In the genomic region with DNA sequence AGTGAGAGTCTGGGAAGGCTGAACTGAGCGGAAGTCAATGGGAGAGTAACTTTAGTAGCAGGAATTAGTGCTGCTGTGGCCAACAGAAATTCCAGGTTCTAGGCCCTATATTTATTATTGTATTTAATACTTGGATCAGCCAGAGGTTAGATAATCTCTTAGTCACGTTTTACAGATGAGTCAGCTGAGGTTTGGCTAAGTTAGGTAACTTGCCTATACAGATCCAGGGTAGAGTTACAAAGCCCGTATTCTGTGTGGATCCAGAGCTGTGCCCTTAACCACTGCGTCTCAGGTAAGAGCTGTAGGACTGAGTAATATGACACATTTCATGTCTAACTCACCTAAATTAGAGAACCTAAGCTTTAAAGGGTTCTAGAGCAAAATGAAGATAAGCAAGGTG, we compare ENCODE assay signal across 15 cellular contexts. TPM values are rescaled to one million over a fixed set of nuclear protein-coding genes. Genes with fewer than 3 reads are reported as not detected.
DNase-seq lines count a peak whose midpoint lies in the region; ATAC-seq and TF ChIP-seq lines count a peak whose summit lies in the region.
"Had no signal": no experiment of that assay in that cellular context is flagged by ENCODE, and none has a peak within 500 bp of the region (broad histone marks: within the 10 kb centered on the region; RNA-seq: fewer than 3 reads in every experiment).

No MANE protein-coding gene starts in this region.

- no peak overlapping the region for H3K4me3 ChIP-seq in SJCRH30
- no peak overlapping the region for H3K4me3 ChIP-seq in fibroblast of mammary gland (ENCODE audit: control insufficient read depth, low read depth, low read length)
- no peak overlapping the region for H3K4me3 ChIP-seq in coronary artery
- H3K4me3 ChIP-seq: cardiac muscle cell, tibial nerve had no signal

- peaks cover 6% of the 10 kb centered on the region; the same call in 1 of the 2 replicates for H3K4me1 ChIP-seq in SJCRH30
- H3K4me1 ChIP-seq: tibial nerve had no signal

- peak overlapping the region; percentile 17 for H3K27ac Mint-ChIP-seq in activated naive CD4-positive, alpha-beta T cell treated with anti-CD3 and anti-CD28 coated beads, Interleukin-2, amount 50 U/mL, for 24 hours
- H3K27ac Mint-ChIP-seq in activated naive CD4-positive, alpha-beta T cell treated with anti-CD3 and anti-CD28 coated beads for 36 hours = no peak overlapping the region
- H3K27ac Mint-ChIP-seq: activated CD4-positive, alpha-beta T cell treated with anti-CD3 and anti-CD28 coated beads, Interleukin-2, amount 10 ng/mL, durations not matched to agents 7 days and 5 days; activated T-helper 2 cell treated with anti-CD3 and anti-CD28 coated beads, Interferon-gamma antibody, Interleukin-2, Interleukin-4, amounts not matched to agents 10 μg/mL and 5 μg/mL and 100 μg/mL, durations not matched to agents 14 hours and 24 hours and 36 hours; mesothelial cell of epicardium had no signal

- no peak for DNase-seq in activated naive CD4-positive, alpha-beta T cell treated with anti-CD3 and anti-CD28 coated beads for 36 hours
- DNase-seq in SJCRH30 = peak; percentile 11 to 56
- DNase-seq in fibroblast of mammary gland (ENCODE audit: low read depth) = peak; percentile 75
- no peak for DNase-seq in NCI-H1092 (lab: John Stamatoyannopoulos, UW)
- DNase-seq in coronary artery (ENCODE audit: low spot score) = no peak
- no peak for DNase-seq in left lobe of liver (ENCODE audit: low spot score)
- DNase-seq: activated CD4-positive, alpha-beta T cell treated with anti-CD3 and anti-CD28 coated beads, Interleukin-2, amount 10 ng/mL, durations not matched to agents 7 days and 5 days; T-helper 2 cell had no signal

- H3K27ac ChIP-seq in SJCRH30 (no peak overlapping the region), coronary artery (no peak overlapping the region)
- H3K27ac ChIP-seq: cardiac muscle cell, tibial nerve had no signal

- CTCF ChIA-PET in activated naive CD4-positive, alpha-beta T cell treated with anti-CD3 and anti-CD28 coated beads for 36 hours (lab: Charles Lee) = interaction anchor here (0.7 to 2.0 kb wide), 4 partner anchors 50 to 71 kb away, joined by 3 to 28 read pairs (median 3); no protein-coding TSS in a partner anchor

- H3K4me1 Mint-ChIP-seq in activated naive CD4-positive, alpha-beta T cell treated with anti-CD3 and anti-CD28 coated beads, Interleukin-2, amount 50 U/mL, for 24 hours = peaks cover 10% of the 10 kb centered on the region
- peaks cover 7% of the 10 kb centered on the region for H3K4me1 Mint-ChIP-seq in activated naive CD4-positive, alpha-beta T cell treated with anti-CD3 and anti-CD28 coated beads for 36 hours (ENCODE audit: low read depth)
- H3K4me1 Mint-ChIP-seq: activated CD4-positive, alpha-beta T cell treated with anti-CD3 and anti-CD28 coated beads, Interleukin-2, amount 10 ng/mL, durations not matched to agents 7 days and 5 days had no signal

- H3K9me3 ChIP-seq in SJCRH30 (replicated peaks) = no peaks in the 10 kb centered on the region
- H3K9me3 ChIP-seq: tibial nerve had no signal

- TF ChIP-seq CTCF in fibroblast of mammary gland (conservative IDR thresholded peaks at IDR 0.05; ENCODE audit: control insufficient read depth, insufficient read depth, low read depth, low read length) (no peak), coronary artery (IDR thresholded peaks at IDR 0.05) (no peak)

- no peaks in the 10 kb centered on the region for H3K27me3 ChIP-seq in SJCRH30
- H3K27me3 ChIP-seq: cardiac muscle cell had no signal

- peaks cover 4% of the 10 kb centered on the region for H3K36me3 Mint-ChIP-seq in activated naive CD4-positive, alpha-beta T cell treated with anti-CD3 and anti-CD28 coated beads, Interleukin-2, amount 50 U/mL, for 24 hours
- no peaks in the 10 kb centered on the region for H3K36me3 Mint-ChIP-seq in activated naive CD4-positive, alpha-beta T cell treated with anti-CD3 and anti-CD28 coated beads for 36 hours (ENCODE audit: low read depth)
- H3K36me3 Mint-ChIP-seq: mesothelial cell of epicardium had no signal

- intact Hi-C loops in activated naive CD4-positive, alpha-beta T cell treated with anti-CD3 and anti-CD28 coated beads for 36 hours (cut with micrococcal nuclease) = loop anchor here (5.0 kb wide), 1 partner anchor 244 kb away; the partner anchor contains the start of gene MID2

- no peak overlapping the region for H3K4me3 Mint-ChIP-seq in activated naive CD4-positive, alpha-beta T cell treated with anti-CD3 and anti-CD28 coated beads, Interleukin-2, amount 50 U/mL, for 24 hours
- H3K4me3 Mint-ChIP-seq in activated naive CD4-positive, alpha-beta T cell treated with anti-CD3 and anti-CD28 coated beads for 36 hours = no peak overlapping the region
- H3K4me3 Mint-ChIP-seq: activated CD4-positive, alpha-beta T cell treated with anti-CD3 and anti-CD28 coated beads, Interleukin-2, amount 10 ng/mL, durations not matched to agents 7 days and 5 days; mesothelial cell of epicardium had no signal

- ATAC-seq in left lobe of liver (no peak), SK-N-SH treated with all-trans-retinoic acid at 6 μM for 48 hours (no peak)

- H3K27me3 Mint-ChIP-seq in activated naive CD4-positive, alpha-beta T cell treated with anti-CD3 and anti-CD28 coated beads, Interleukin-2, amount 50 U/mL, for 24 hours = no peaks in the 10 kb centered on the region
- no peaks in the 10 kb centered on the region for H3K27me3 Mint-ChIP-seq in activated naive CD4-positive, alpha-beta T cell treated with anti-CD3 and anti-CD28 coated beads for 36 hours (ENCODE audit: low read depth)

- H3K36me3 ChIP-seq in SJCRH30 = no peaks in the 10 kb centered on the region
- H3K36me3 ChIP-seq: cardiac muscle cell, tibial nerve had no signal

- no peaks in the 10 kb centered on the region for H3K9me3 Mint-ChIP-seq in activated naive CD4-positive, alpha-beta T cell treated with anti-CD3 and anti-CD28 coated beads, Interleukin-2, amount 50 U/mL, for 24 hours
- no peaks in the 10 kb centered on the region for H3K9me3 Mint-ChIP-seq in activated naive CD4-positive, alpha-beta T cell treated with anti-CD3 and anti-CD28 coated beads for 36 hours
- H3K9me3 Mint-ChIP-seq: activated CD4-positive, alpha-beta T cell treated with anti-CD3 and anti-CD28 coated beads, Interleukin-2, amount 10 ng/mL, durations not matched to agents 7 days and 5 days; activated T-helper 2 cell treated with anti-CD3 and anti-CD28 coated beads, Interferon-gamma antibody, Interleukin-2, Interleukin-4, amounts not matched to agents 10 μg/mL and 5 μg/mL and 100 μg/mL, durations not matched to agents 14 hours and 24 hours and 36 hours; mesothelial cell of epicardium had no signal

TF ChIP-seq in SK-N-SH treated with all-trans-retinoic acid at 6 μM for 48 hours, 23 proteins besides CTCF, POLR2A, EP300 and RAD21:
- no peak for TF ChIP-seq ARNTL (CRISPR knock-in tag; IDR thresholded peaks at IDR 0.05; ENCODE audit: borderline replicate concordance, low read depth)
- TF ChIP-seq RARB (CRISPR knock-in tag; IDR thresholded peaks at IDR 0.05) = no peak
- no peak for TF ChIP-seq ZNF70 (CRISPR knock-in tag; IDR thresholded peaks at IDR 0.05)
- TF ChIP-seq SNAI2 (CRISPR knock-in tag; IDR thresholded peaks at IDR 0.05) = no peak
- TF ChIP-seq ZFP3 (CRISPR knock-in tag; IDR thresholded peaks at IDR 0.05) = no peak
- TF ChIP-seq CREB5 (CRISPR knock-in tag; IDR thresholded peaks at IDR 0.05; ENCODE audit: low read depth) = no peak
- TF ChIP-seq CSDC2 (CRISPR knock-in tag; IDR thresholded peaks at IDR 0.05) = no peak
- TF ChIP-seq ZNF565 (CRISPR knock-in tag; conservative IDR thresholded peaks at IDR 0.05; ENCODE audit: low read depth) = no peak
- no peak for TF ChIP-seq ESRRG (CRISPR knock-in tag; IDR thresholded peaks at IDR 0.05)
TF ChIP-seq in SK-N-SH treated with all-trans-retinoic acid at 6 μM for 48 hours: peak in this region for 0.

RNA-seq across cellular contexts. Expression of gene PSMD10, which starts 20.5 kb away (rescaled TPM):
- 10 to 100 TPM; 54.6 to 58.8 TPM for total RNA-seq in activated naive CD4-positive, alpha-beta T cell treated with anti-CD3 and anti-CD28 coated beads for 36 hours
- total RNA-seq in SJCRH30 (2014; rRNA removed; shearing (Covaris generic)) = 97.7 and 108 TPM in 2 replicates
- total RNA-seq in left lobe of liver = 12.2 TPM

RNA-seq across cellular contexts. Expression of gene ATG4A, which starts 20.7 kb away (rescaled TPM):
- total RNA-seq in activated naive CD4-positive, alpha-beta T cell treated with anti-CD3 and anti-CD28 coated beads for 36 hours = 1 to 10 TPM; 8.2 to 8.6 TPM
- 7.1 and 7.5 TPM in 2 replicates for total RNA-seq in SJCRH30 (2014; rRNA removed; shearing (Covaris generic))
- 12.1 TPM for total RNA-seq in left lobe of liver

RNA-seq across cellular contexts. Expression of gene VSIG1, which starts 26.0 kb away (rescaled TPM):
- 1 to 10 TPM; 1.6 to 2.4 TPM for total RNA-seq in activated naive CD4-positive, alpha-beta T cell treated with anti-CD3 and anti-CD28 coated beads for 36 hours
- total RNA-seq in SJCRH30 (2014; rRNA removed; shearing (Covaris generic)) = 0.12 and 0.13 TPM in 2 replicates
- total RNA-seq in left lobe of liver = not detected
- total RNA-seq: A673, cardiac muscle cell had no signal

Comparison
In these comparisons a context has a peak if more than half of its experiments do, and no peak if none do; other contexts are left out.
1. DNase-seq: peak in SJCRH30 (2 of 2) and fibroblast of mammary gland (single experiment); none in activated naive CD4-positive, alpha-beta T cell treated with anti-CD3 and anti-CD28 coated beads for 36 hours (single experiment), NCI-H1092 (single experiment), coronary artery (single experiment) and left lobe of liver (single experiment).